7 cellular contexts compared by ENCODE assay signal in genomic region chr7:111763221-111763791, GRCh38.
DNase-seq lines count a peak whose midpoint lies in the region; ATAC-seq, FAIRE-seq and TF ChIP-seq lines count a peak whose summit lies in the region.

No MANE protein-coding gene starts in this region.

- no peak overlapping the region for H4K8ac ChIP-seq in H1 (ENCODE audit: extremely low read depth, insufficient read depth, low read length)

- TF ChIP-seq EP300 in H1 (IDR thresholded peaks at IDR 0.05; ENCODE audit: borderline replicate concordance in 1 of 2, low read depth in 2 of 2, low read length in 2 of 2) = no peak

- H3K4me3 ChIP-seq in NT2/D1 (ENCODE audit: insufficient read length, low read depth) (no peak overlapping the region), H1 (ENCODE audit: extremely low read depth in 1 of 4, insufficient read depth in 2 of 4, low read depth in 3 of 4, low read length in 4 of 4) (no peak overlapping the region)

- H2AFZ ChIP-seq in H1 (ENCODE audit: low read length) = no peak overlapping the region

- peak; percentile 55 for FAIRE-seq in H1 (lab: Jason Lieb, UNC)

- H4K5ac ChIP-seq in H1 (ENCODE audit: insufficient read length, low read depth, low read length) = no peak overlapping the region

- no peaks in the 10 kb centered on the region for H4K20me1 ChIP-seq in H1 (replicated peaks in 1 of 2; ENCODE audit: control insufficient read depth in 1 of 2, insufficient read depth in 2 of 2, low read length in 2 of 2)

- H3K9me3 Mint-ChIP-seq in neural crest cell = no peaks in the 10 kb centered on the region

- no peaks in the 10 kb centered on the region for H3K36me3 ChIP-seq in NT2/D1 (ENCODE audit: insufficient read depth, insufficient read length, low read length)
- H3K36me3 ChIP-seq in H1 (ENCODE audit: control insufficient read depth in 2 of 4, insufficient read depth in 4 of 4, low read length in 3 of 4) = peaks cover 0 to 4% (median 2%) of the 10 kb centered on the region in 4 experiments; a peak in 2 of 8 replicates

- H3K79me2 ChIP-seq in H1 (ENCODE audit: control insufficient read depth in 1 of 2, insufficient read depth in 2 of 2, low read length in 2 of 2) = no peaks in the 10 kb centered on the region

- H3K27me3 Mint-ChIP-seq in neural crest cell (ENCODE audit: low read depth) = no peaks in the 10 kb centered on the region

- H3K4me1 ChIP-seq in NT2/D1 (ENCODE audit: insufficient read depth, insufficient read length) (no peaks in the 10 kb centered on the region), H1 (replicated peaks in 1 of 4; ENCODE audit: control insufficient read depth in 3 of 4, insufficient read depth in 4 of 4, low read length in 3 of 4) (no peaks in the 10 kb centered on the region; a peak in 1 of 7 replicates)

- no peak overlapping the region for H3K14ac ChIP-seq in H1 (ENCODE audit: insufficient read length)

- TF ChIP-seq POLR2A in H1 (IDR thresholded peaks at IDR 0.05; ENCODE audit: control extremely low read depth in 1 of 2, low read depth in 2 of 2, low read length in 2 of 2) = no peak

- H3K9me3 ChIP-seq in NT2/D1 (ENCODE audit: insufficient read depth, low read length) (no peaks in the 10 kb centered on the region), H1 (ENCODE audit: insufficient read depth in 2 of 2, low read depth in 1 of 2, low read length in 1 of 2) (no peaks in the 10 kb centered on the region)

- H2AK5ac ChIP-seq in H1 (ENCODE audit: low read depth, low read length) = no peak overlapping the region

- no peak overlapping the region for H3K4me2 ChIP-seq in H1 (ENCODE audit: insufficient read depth in 1 of 2, low read depth in 2 of 2, low read length in 2 of 2)

- CTCF ChIA-PET in H1 (lab: Charles Lee; ENCODE audit: partially characterized antibody) = interaction anchor here (0.6 to 12.4 kb wide), 87 partner anchors 8 to 733 kb away, joined by 3 to 274 read pairs (median 3); partner anchors contain the start of genes LSMEM1 and ZNF277

- no peak overlapping the region for H3K9ac ChIP-seq in NT2/D1 (ENCODE audit: insufficient read length, low read depth)
- H3K9ac ChIP-seq in H1 (replicated peaks in 1 of 4; ENCODE audit: extremely low read depth in 1 of 4, low read depth in 3 of 4, low read length in 3 of 4) = no peak overlapping the region

- POLR2A ChIA-PET in H1 (lab: Charles Lee; ENCODE audit: partially characterized antibody) = interaction anchor here (0.9 to 1.2 kb wide), 2 partner anchors 94 to 687 kb away, joined by 4 to 9 read pairs; partner anchors contain the start of gene IFRD1

- H2BK15ac ChIP-seq in H1 (ENCODE audit: low read length) = no peak overlapping the region

- no peak overlapping the region for H2BK12ac ChIP-seq in H1 (ENCODE audit: low read depth, low read length)

- no peaks in the 10 kb centered on the region for H3K4me1 Mint-ChIP-seq in neural crest cell

- no peak overlapping the region for H3K18ac ChIP-seq in H1 (ENCODE audit: extremely low read depth, low read length)

- no peak overlapping the region for H2BK120ac ChIP-seq in H1 (replicated peaks; ENCODE audit: low read depth, low read length)

- no peak overlapping the region for H3K4ac ChIP-seq in H1 (replicated peaks; ENCODE audit: insufficient read length, low read depth, low read length)

- H3K23ac ChIP-seq in H1 (ENCODE audit: insufficient read length) = no peak overlapping the region

- no peaks in the 10 kb centered on the region for H3K36me3 Mint-ChIP-seq in neural crest cell (ENCODE audit: low read depth)

- TF ChIP-seq RAD21 in H1 (IDR thresholded peaks at IDR 0.05 in 1 of 2, conservative IDR thresholded peaks at IDR 0.05 in 1 of 2; ENCODE audit: low read depth in 2 of 2, low read length in 2 of 2) = peak; percentile 63 to 66

- H3K27ac ChIP-seq in H1 (ENCODE audit: low read depth, low read length) = no peak overlapping the region

- peak; percentile 44 to 62 (median 58) for TF ChIP-seq CTCF in H1 (IDR thresholded peaks at IDR 0.05; ENCODE audit: control extremely low read depth in 1 of 3, insufficient read depth in 1 of 3, low read depth in 1 of 3, low read length in 3 of 3)
- peak; percentile 83 for TF ChIP-seq CTCF in neural crest cell (conservative IDR thresholded peaks at IDR 0.05)

- H2BK5ac ChIP-seq in H1 (ENCODE audit: low read depth, low read length) = no peak overlapping the region

- H3K4me3 Mint-ChIP-seq in neural crest cell = no peak overlapping the region

- DNase-seq in GDM1 (lab: John Stamatoyannopoulos, UW) (peak; percentile 10), NT2/D1 (ENCODE audit: low read depth, low spot score) (peak; percentile 42), H1 (ENCODE audit: low read depth in 1 of 2, low spot score in 2 of 2) (no peak), neural crest cell (ENCODE audit: low read depth, low spot score) (no peak), amygdala (lab: John Stamatoyannopoulos, UW) (no peak), GOT3 (lab: John Stamatoyannopoulos, UW) (no peak)

- H3K79me1 ChIP-seq in H1 (ENCODE audit: low read depth, low read length) = no peaks in the 10 kb centered on the region; the same call in 1 of the 2 replicates

- no peaks in the 10 kb centered on the region for H3K27me3 ChIP-seq in NT2/D1 (ENCODE audit: insufficient read depth, insufficient read length)
- peaks cover 0 to 2% (median 0%) of the 10 kb centered on the region in 4 experiments; a peak in 1 of 7 replicates for H3K27me3 ChIP-seq in H1 (replicated peaks in 1 of 4; ENCODE audit: control insufficient read depth in 3 of 4, extremely low read depth in 1 of 4, insufficient read depth in 3 of 4, low read length in 3 of 4)

- H2BK20ac ChIP-seq in H1 (ENCODE audit: low read length) = no peak overlapping the region

- no peak overlapping the region for H4K91ac ChIP-seq in H1 (replicated peaks; ENCODE audit: insufficient read length, low read length)

- 29% methylated on average over 3 of the region's 3 CpGs; no CpG with 5 or more reads in 1 of the 2 experiments for WGBS in H1 (ENCODE audit: extremely low coverage in 1 of 2, insufficient coverage in 1 of 2, insufficient read length in 1 of 2, insufficient replicate concordance in 2 of 2, low coverage in 1 of 2, low lambda C conversion rate in 2 of 2, missing lambda C conversion rate in 1 of 2), 2 experiments

- H3K56ac ChIP-seq in H1 (replicated peaks; ENCODE audit: insufficient read length, low read depth, low read length) = no peak overlapping the region

- no peak overlapping the region for H3K27ac Mint-ChIP-seq in neural crest cell (ENCODE audit: unreplicated experiment)

- no peaks in the 10 kb centered on the region for H3K23me2 ChIP-seq in H1 (ENCODE audit: low read depth, low read length)

- ATAC-seq in HG03520 (IDR thresholded peaks at IDR 0.05; ENCODE audit: unreplicated experiment) = peak; percentile 56

TF ChIP-seq in H1, 55 proteins besides CTCF, POLR2A, EP300 and RAD21:
- no peak for TF ChIP-seq SP1 (IDR thresholded peaks at IDR 0.05; ENCODE audit: low read depth, low read length)
- no peak for TF ChIP-seq ASH2L (IDR thresholded peaks at IDR 0.05; ENCODE audit: low read length)
- peak; percentile 70; the same call in 1 of the 2 replicates for TF ChIP-seq CEBPB (IDR thresholded peaks at IDR 0.05; ENCODE audit: low read depth, low read length)
- TF ChIP-seq JUND (IDR thresholded peaks at IDR 0.05; ENCODE audit: low read length) = no peak
- TF ChIP-seq SP2 (IDR thresholded peaks at IDR 0.05; ENCODE audit: low read length) = no peak
TF ChIP-seq in H1: peak in this region for 1.

Comparison
In these comparisons a context has a peak if more than half of its experiments do, and no peak if none do; other contexts are left out.
1. DNase-seq: peak in GDM1 (single experiment) and NT2/D1 (single experiment); none in H1 (0 of 2), neural crest cell (single experiment), amygdala (0 of 56) and GOT3 (single experiment).